9 cellular contexts compared by ENCODE assay signal in the genomic region with DNA sequence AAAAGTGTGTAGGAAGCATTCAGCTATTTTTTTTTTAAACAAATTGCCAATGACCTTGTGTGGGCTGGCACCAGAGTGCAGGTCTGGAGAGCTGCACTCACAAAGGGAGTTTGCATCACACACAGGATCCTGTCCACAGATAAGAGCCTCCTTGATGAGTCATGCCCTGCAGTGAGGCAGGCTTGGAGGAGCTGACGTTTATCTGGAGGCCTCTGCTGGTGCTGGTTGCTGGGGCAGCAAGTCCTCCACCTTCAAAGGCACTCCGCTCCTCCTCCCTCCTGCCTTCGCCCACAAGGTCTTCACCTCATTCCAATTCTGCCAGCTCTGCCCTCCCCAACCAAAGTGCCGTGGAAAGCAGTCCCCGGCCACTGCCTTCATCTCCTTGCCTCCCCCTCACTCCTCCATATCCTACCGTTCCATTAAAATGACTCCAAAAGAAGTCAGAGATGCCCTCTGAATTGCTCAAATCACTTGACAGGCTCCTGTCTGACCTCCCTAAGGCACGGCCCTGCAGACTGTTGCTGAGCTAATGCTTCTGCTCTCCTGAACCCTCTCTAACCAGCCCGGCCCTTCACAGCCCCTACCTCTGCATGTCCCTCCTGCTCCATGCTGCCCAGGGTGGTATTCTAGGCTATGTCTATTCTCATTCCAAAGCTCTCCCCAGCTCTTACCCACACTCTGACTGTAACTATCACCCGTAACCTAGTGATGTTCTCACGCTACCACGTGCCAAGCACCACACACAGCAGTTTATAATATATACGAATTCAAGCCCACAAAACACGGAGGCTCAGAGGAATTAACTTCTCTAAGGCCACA. TPM values are rescaled to one million over a fixed set of nuclear protein-coding genes. Genes with fewer than 3 reads are reported as not detected.
A peak's percentile ranks its signal among the peaks of the same experiment; 100 is the strongest.
DNase-seq lines count a peak whose midpoint lies in the region; ATAC-seq, FAIRE-seq and TF ChIP-seq lines count a peak whose summit lies in the region.
"Had no signal": no experiment of that assay in that cellular context is flagged by ENCODE, and none has a peak within 500 bp of the region (broad histone marks: within the 10 kb centered on the region; RNA-seq: fewer than 3 reads in every experiment).

No MANE protein-coding gene starts in this region.

- TF ChIP-seq CTCF in activated CD8-positive, alpha-beta T cell treated with anti-CD3 and anti-CD28 coated beads for 36 hours (IDR thresholded peaks at IDR 0.05): no peak

- H3K36me3 Mint-ChIP-seq in activated CD8-positive, alpha-beta T cell treated with anti-CD3 and anti-CD28 coated beads for 36 hours (ENCODE audit: low read depth): no peaks in the 10 kb centered on the region
- H3K36me3 Mint-ChIP-seq: IgD-negative memory B cell had no signal

- no peak for TF ChIP-seq POLR2A in GM12892 (IDR thresholded peaks at IDR 0.05; ENCODE audit: low read depth, low read length)

- no peaks in the 10 kb centered on the region for H3K4me1 Mint-ChIP-seq in activated CD8-positive, alpha-beta T cell treated with anti-CD3 and anti-CD28 coated beads for 36 hours (ENCODE audit: low read depth)

- H3K4me3 Mint-ChIP-seq in activated CD8-positive, alpha-beta T cell treated with anti-CD3 and anti-CD28 coated beads for 36 hours: no peak overlapping the region
- H3K4me3 Mint-ChIP-seq: IgD-negative memory B cell had no signal

- intact Hi-C loops in activated CD8-positive, alpha-beta T cell treated with anti-CD3 and anti-CD28 coated beads for 36 hours (cut with micrococcal nuclease): no loop called here

- no peaks in the 10 kb centered on the region for H3K9me3 Mint-ChIP-seq in activated CD8-positive, alpha-beta T cell treated with anti-CD3 and anti-CD28 coated beads for 36 hours
- H3K9me3 Mint-ChIP-seq: IgD-negative memory B cell had no signal

- CTCF ChIA-PET in activated CD8-positive, alpha-beta T cell treated with anti-CD3 and anti-CD28 coated beads for 36 hours (lab: Charles Lee): interaction anchor here (2.3 to 3.5 kb wide), 2 partner anchors 29 to 90 kb away, joined by 13 to 20 read pairs; no protein-coding TSS in a partner anchor

- H3K27ac Mint-ChIP-seq in activated CD8-positive, alpha-beta T cell treated with anti-CD3 and anti-CD28 coated beads for 36 hours: no peak overlapping the region
- H3K27ac Mint-ChIP-seq: IgD-negative memory B cell had no signal

- FAIRE-seq in GM12892 (lab: Jason Lieb, UNC): no peak

- POLR2A ChIA-PET in activated CD8-positive, alpha-beta T cell treated with anti-CD3 and anti-CD28 coated beads for 36 hours (lab: Charles Lee): interaction anchor here (0.8 to 1.3 kb wide), 2 partner anchors 25 to 32 kb away, joined by 3 read pairs; no protein-coding TSS in a partner anchor

- DNase-seq in DMS 273 treated with DMSO at 0.1 percent for 48 hours (lab: John Stamatoyannopoulos, UW) (peak; percentile 20), NCI-H2107 (lab: John Stamatoyannopoulos, UW) (peak; percentile 25), pulmonary artery endothelial cell (ENCODE audit: low read depth, low spot score) (peak; percentile 63), GM12892 (ENCODE audit: insufficient read length) (no peak)
- peak; percentile 81 for DNase-seq in activated CD8-positive, alpha-beta T cell treated with anti-CD3 and anti-CD28 coated beads for 36 hours

- H3K27me3 Mint-ChIP-seq in activated CD8-positive, alpha-beta T cell treated with anti-CD3 and anti-CD28 coated beads for 36 hours: peaks cover 5% of the 10 kb centered on the region

- ATAC-seq in activated CD8-positive, alpha-beta T cell treated with anti-CD3 and anti-CD28 coated beads for 36 hours: peak; percentile 93
- ATAC-seq in esophagus mucosa: peak; percentile 80
- no peak for ATAC-seq in HG02798 (IDR thresholded peaks at IDR 0.05; ENCODE audit: poor library complexity, unreplicated experiment)
- no peak for ATAC-seq in HG02970 (IDR thresholded peaks at IDR 0.05; ENCODE audit: low FRiP score, unreplicated experiment)

RNA-seq across cellular contexts. Expression of a gene that starts 30.9 kb away (rescaled TPM):
- under 1 TPM; 0.04 to 0.20 TPM for total RNA-seq in activated CD8-positive, alpha-beta T cell treated with anti-CD3 and anti-CD28 coated beads for 36 hours
- total RNA-seq in esophagus mucosa: 0.48 TPM
- not detected in 2 replicates for total RNA-seq in pulmonary artery endothelial cell
- polyA plus RNA-seq in GM12892 (2012; ENCODE audit: missing spikeins): not detected
- polyA plus RNA-seq: IgD-negative memory B cell had no signal

Comparison
In these comparisons a context has a peak if more than half of its experiments do, and no peak if none do; other contexts are left out.
1. ATAC-seq: peak in activated CD8-positive, alpha-beta T cell treated with anti-CD3 and anti-CD28 coated beads for 36 hours (single experiment) and esophagus mucosa (single experiment); none in HG02798 (single experiment) and HG02970 (single experiment).